Comparison of ENCODE assay signal across 1 cellular context in genomic region chr16:4330277-4330882, GRCh38.
A peak's percentile ranks its signal among the peaks of the same experiment; 100 is the strongest.
TF ChIP-seq lines count a peak whose summit lies in the region.

No MANE protein-coding gene starts in this region.

TF ChIP-seq in HepG2, 621 proteins besides CTCF, POLR2A, EP300 and RAD21 (continues in another document):
- no peak for TF ChIP-seq ZBTB7B (CRISPR knock-in tag; IDR thresholded peaks at IDR 0.05)
- no peak for TF ChIP-seq MZF1 (CRISPR knock-in tag; IDR thresholded peaks at IDR 0.05; ENCODE audit: borderline replicate concordance)
- TF ChIP-seq ZNF652 (CRISPR knock-in tag; IDR thresholded peaks at IDR 0.05; ENCODE audit: borderline replicate concordance, low read depth), result no peak
- no peak for TF ChIP-seq SCMH1 (CRISPR knock-in tag; IDR thresholded peaks at IDR 0.05; ENCODE audit: borderline replicate concordance)
- TF ChIP-seq ERF (CRISPR knock-in tag; IDR thresholded peaks at IDR 0.05), result 0 out of 2 replicates have a peak, but pooled peaks have one; percentile 23
- no peak for TF ChIP-seq ZNF101 (CRISPR knock-in tag; IDR thresholded peaks at IDR 0.05; ENCODE audit: borderline replicate concordance, low read depth)
- peak in 1 of 2 experiments; percentile 35; a peak in 1 of 4 replicates for TF ChIP-seq KLF16 (CRISPR knock-in tag; IDR thresholded peaks at IDR 0.05)
- no peak for TF ChIP-seq TFE3 (CRISPR knock-in tag; IDR thresholded peaks at IDR 0.05)
- TF ChIP-seq SP1 (IDR thresholded peaks at IDR 0.05), result no peak
- TF ChIP-seq SP1 (CRISPR knock-in tag; IDR thresholded peaks at IDR 0.05), result no peak
- no peak for TF ChIP-seq DNMT3B (CRISPR knock-in tag; conservative IDR thresholded peaks at IDR 0.05)
- peak; percentile 44 for TF ChIP-seq FOSL2 (CRISPR knock-in tag; IDR thresholded peaks at IDR 0.05)
- TF ChIP-seq PATZ1 (CRISPR knock-in tag; IDR thresholded peaks at IDR 0.05), result peak; percentile 78
- TF ChIP-seq TCF12 (IDR thresholded peaks at IDR 0.05), result no peak
- TF ChIP-seq TCF12 (CRISPR knock-in tag; IDR thresholded peaks at IDR 0.05), result no peak
- TF ChIP-seq ELF3 (CRISPR knock-in tag; IDR thresholded peaks at IDR 0.05), result peak; percentile 49; the same call in 1 of the 2 replicates
- TF ChIP-seq ZNF792 (CRISPR knock-in tag; IDR thresholded peaks at IDR 0.05), result no peak
- no peak for TF ChIP-seq NFE2L1 (CRISPR knock-in tag; IDR thresholded peaks at IDR 0.05; ENCODE audit: borderline replicate concordance)
- TF ChIP-seq SAP130 (CRISPR knock-in tag; IDR thresholded peaks at IDR 0.05; ENCODE audit: low read depth), result peak; percentile 32; the same call in 1 of the 2 replicates
- no peak for TF ChIP-seq PAWR (CRISPR knock-in tag; IDR thresholded peaks at IDR 0.05; ENCODE audit: borderline replicate concordance)
- TF ChIP-seq ONECUT2 (CRISPR knock-in tag; IDR thresholded peaks at IDR 0.05), result no peak
- no peak for TF ChIP-seq MTA3 (CRISPR knock-in tag; IDR thresholded peaks at IDR 0.05)
- no peak for TF ChIP-seq TAF1 (CRISPR knock-in tag; IDR thresholded peaks at IDR 0.05)
- TF ChIP-seq SNAPC4 (CRISPR knock-in tag; IDR thresholded peaks at IDR 0.05), result no peak
- no peak for TF ChIP-seq ZNF737 (CRISPR knock-in tag; IDR thresholded peaks at IDR 0.05; ENCODE audit: borderline replicate concordance)
- no peak for TF ChIP-seq CHD4 (IDR thresholded peaks at IDR 0.05; ENCODE audit: borderline replicate concordance, low read length)
- TF ChIP-seq ZBTB37 (CRISPR knock-in tag; IDR thresholded peaks at IDR 0.05), result no peak
- TF ChIP-seq SMARCE1 (IDR thresholded peaks at IDR 0.05; ENCODE audit: borderline replicate concordance), result no peak
- no peak for TF ChIP-seq FOXO1 (CRISPR knock-in tag; IDR thresholded peaks at IDR 0.05)
- TF ChIP-seq TBX2 (CRISPR knock-in tag; IDR thresholded peaks at IDR 0.05; ENCODE audit: borderline replicate concordance), result no peak
- TF ChIP-seq RORA (CRISPR knock-in tag; IDR thresholded peaks at IDR 0.05), result no peak
- no peak for TF ChIP-seq AHDC1 (CRISPR knock-in tag; IDR thresholded peaks at IDR 0.05; ENCODE audit: borderline replicate concordance)
- TF ChIP-seq PREB (CRISPR knock-in tag; IDR thresholded peaks at IDR 0.05), result no peak
- no peak for TF ChIP-seq MXD4 (CRISPR knock-in tag; IDR thresholded peaks at IDR 0.05)
- TF ChIP-seq TFAP4 (IDR thresholded peaks at IDR 0.05; ENCODE audit: borderline replicate concordance, low read depth), result peak; percentile 79
- no peak for TF ChIP-seq AGO1 (IDR thresholded peaks at IDR 0.05; ENCODE audit: low read depth, low read length, poor library complexity, severe bottlenecking)
- TF ChIP-seq FOXK2 (IDR thresholded peaks at IDR 0.05), result no peak
- TF ChIP-seq ZGPAT (CRISPR knock-in tag; IDR thresholded peaks at IDR 0.05), result no peak
- TF ChIP-seq ETV6 (CRISPR knock-in tag; conservative IDR thresholded peaks at IDR 0.05), result no peak
- no peak for TF ChIP-seq ZNF383 (CRISPR knock-in tag; IDR thresholded peaks at IDR 0.05; ENCODE audit: borderline replicate concordance)
- no peak for TF ChIP-seq HDAC1 (CRISPR knock-in tag; IDR thresholded peaks at IDR 0.05)
- TF ChIP-seq XBP1 (CRISPR knock-in tag; IDR thresholded peaks at IDR 0.05), result no peak
- TF ChIP-seq KDM5B (CRISPR knock-in tag; IDR thresholded peaks at IDR 0.05; ENCODE audit: borderline replicate concordance), result no peak; the same call in 1 of the 2 replicates
- TF ChIP-seq AKAP8 (CRISPR knock-in tag; IDR thresholded peaks at IDR 0.05), result no peak
- no peak for TF ChIP-seq FOXO4 (CRISPR knock-in tag; conservative IDR thresholded peaks at IDR 0.05)
- no peak for TF ChIP-seq SUZ12 (IDR thresholded peaks at IDR 0.05; ENCODE audit: low read depth, low read length)
- no peak for TF ChIP-seq ZNF772 (CRISPR knock-in tag; IDR thresholded peaks at IDR 0.05)
